14 cellular contexts compared by ENCODE assay signal in the genomic region with DNA sequence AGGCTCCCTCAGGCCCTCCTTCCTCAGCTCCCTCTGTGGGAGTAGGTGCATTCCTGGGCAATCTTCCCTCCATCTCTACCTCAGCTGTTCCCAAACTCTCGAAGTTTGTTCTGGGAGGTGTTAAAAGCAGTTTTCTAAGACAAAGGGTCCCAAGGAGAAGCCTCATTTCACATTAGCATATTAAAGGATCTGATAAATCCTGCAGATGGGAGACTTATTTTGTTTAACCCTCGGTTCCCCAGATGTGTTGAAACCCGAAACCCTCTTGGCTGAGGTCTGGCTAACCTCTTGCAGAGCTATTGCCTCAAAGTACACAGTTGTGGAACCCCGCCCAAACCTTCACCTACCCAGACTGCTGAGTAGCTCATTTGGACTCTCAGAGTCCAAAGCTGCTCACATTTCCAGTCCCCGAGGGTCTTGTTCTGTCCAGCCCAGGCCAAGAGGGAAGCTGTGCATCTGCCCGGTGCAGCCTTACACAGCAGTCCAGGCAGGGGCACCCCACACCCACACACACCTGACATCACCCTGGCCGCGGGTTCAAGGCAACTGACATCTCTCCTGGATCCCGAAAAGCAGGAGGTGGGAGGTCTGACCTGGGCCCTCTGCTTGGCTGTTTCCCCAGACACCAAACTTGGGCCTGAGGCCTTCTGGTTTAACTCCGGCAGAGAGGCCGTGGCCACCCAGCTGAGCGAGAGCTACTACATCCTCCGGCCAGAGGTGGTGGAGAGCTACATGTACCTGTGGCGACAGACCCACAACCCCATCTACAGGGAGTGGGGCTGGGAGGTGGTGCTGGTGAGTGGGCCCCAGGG. TPM values are rescaled to one million over a fixed set of nuclear protein-coding genes. Genes with fewer than 3 reads are reported as not detected.
DNase-seq lines count a peak whose midpoint lies in the region; ATAC-seq and TF ChIP-seq lines count a peak whose summit lies in the region.
"Had no signal": no experiment of that assay in that cellular context is flagged by ENCODE, and none has a peak within 500 bp of the region (broad histone marks: within the 10 kb centered on the region; RNA-seq: fewer than 3 reads in every experiment).

No MANE protein-coding gene starts in this region.

- H3F3A ChIP-seq in PC-3 (ENCODE audit: low read length, unreplicated experiment) = no peaks in the 10 kb centered on the region

- POLR2A ChIA-PET in PC-3 (lab: Charles Lee; ENCODE audit: unreplicated experiment) = no interaction called here

- intact Hi-C loops in PC-3 (cut with micrococcal nuclease) (no loop called here), stomach (cut with DNase I; ENCODE audit: low total_unique reads) (no loop called here), head of caudate nucleus (cut with DNase I) (no loop called here)

- no peak overlapping the region for H3K14ac ChIP-seq in trophoblast cell (ENCODE audit: low read length)

- WGBS in hepatocyte (ENCODE audit: low lambda C conversion rate, missing lambda C conversion rate) = 68% methylated on average over 14 of the region's 14 CpGs
- 75 to 80% (median 78%) methylated on average over 13 to 14 of the region's 14 CpGs for WGBS in stomach, 5 donors
- WGBS in trophoblast cell (ENCODE audit: extremely low coverage, insufficient coverage, insufficient read length) = no CpG with 5 or more reads among the region's 14 CpGs

- no peak overlapping the region for H2BK5ac ChIP-seq in trophoblast cell (ENCODE audit: low read depth, low read length, poor library complexity)

- H4K12ac ChIP-seq in trophoblast cell (ENCODE audit: low read depth, low read length) = no peak overlapping the region

- H3K4me3 ChIP-seq in PC-3 (ENCODE audit: low read length) (no peak overlapping the region), hepatocyte (no peak overlapping the region), stomach (no peak overlapping the region), trophoblast cell (ENCODE audit: low read depth, low read length) (no peak overlapping the region)
- H3K4me3 ChIP-seq: thoracic aorta had no signal

- no peak for TF ChIP-seq EP300 in stomach (IDR thresholded peaks at IDR 0.05)

- ATAC-seq in PC-3 = peak; percentile 72

- CTCF ChIA-PET in PC-3 (lab: Charles Lee) = interaction anchor here (1.1 kb wide), 1 partner anchor 172 kb away, joined by 3 read pairs; no protein-coding TSS in a partner anchor

- no peak overlapping the region for H3K9ac ChIP-seq in PC-3 (ENCODE audit: low read length)
- H3K9ac ChIP-seq in trophoblast cell (ENCODE audit: low read length) = no peak overlapping the region

- H3K36me3 ChIP-seq in PC-3 (ENCODE audit: low read depth, low read length) (no peaks in the 10 kb centered on the region), hepatocyte (replicated peaks; ENCODE audit: insufficient read depth, low read depth) (no peaks in the 10 kb centered on the region), stomach (peaks cover 0 to 33% (median 19%) of the 10 kb centered on the region in 4 donors), trophoblast cell (ENCODE audit: control insufficient read depth in 1 of 2, insufficient read depth in 2 of 2, low read length in 2 of 2) (no peaks in the 10 kb centered on the region)

- no peak overlapping the region for H2BK12ac ChIP-seq in trophoblast cell (ENCODE audit: low read length)

- no peak for TF ChIP-seq POLR2A in stomach (IDR thresholded peaks at IDR 0.05)

- H3K27me3 ChIP-seq in PC-3 (ENCODE audit: low read length) = no peaks in the 10 kb centered on the region
- H3K27me3 ChIP-seq in hepatocyte = no peaks in the 10 kb centered on the region
- no peaks in the 10 kb centered on the region for H3K27me3 ChIP-seq in stomach
- no peaks in the 10 kb centered on the region for H3K27me3 ChIP-seq in trophoblast cell (ENCODE audit: insufficient read depth, low read length)

- no peak overlapping the region for H3K4ac ChIP-seq in trophoblast cell (ENCODE audit: low read depth, low read length)

- H3K23ac ChIP-seq in trophoblast cell (ENCODE audit: low read length) = no peak overlapping the region

- DNase-seq in NCI-H2029 (lab: John Stamatoyannopoulos, UW) (peak; percentile 38), NCI-H2029 treated with DMSO at 0.1 percent for 48 hours (lab: John Stamatoyannopoulos, UW) (no peak), PC-3 (peak; percentile 48), hepatocyte (ENCODE audit: low spot score) (peak; percentile 60), stomach (peak; percentile 40), NCI-H2107 (lab: John Stamatoyannopoulos, UW) (no peak), head of caudate nucleus (no peak), trophoblast cell (no peak)
- DNase-seq: activated B cell treated with CpG ODN at 0.5 μM for 24 hours; activated CD8-positive, alpha-beta memory T cell treated with anti-CD3 and anti-CD28 coated beads, Interleukin-2, amount 50 U/mL, for 4 hours; Caco-2; cortex of kidney had no signal

- no peak overlapping the region for H2AK5ac ChIP-seq in trophoblast cell (ENCODE audit: low read length)

- H2BK120ac ChIP-seq in trophoblast cell (ENCODE audit: insufficient read depth, low read length, poor library complexity) = no peak overlapping the region

- BruUV-seq in PC-3 (replicated peaks; lab: Mats Ljungman, UMichigan) = no TSS peak

- H3K9me3 ChIP-seq in PC-3 (ENCODE audit: low read length) (no peaks in the 10 kb centered on the region), hepatocyte (ENCODE audit: low read depth) (no peaks in the 10 kb centered on the region), stomach (no peaks in the 10 kb centered on the region), trophoblast cell (ENCODE audit: insufficient read depth, low read depth, low read length) (no peaks in the 10 kb centered on the region)
- H3K9me3 ChIP-seq: Caco-2, thoracic aorta had no signal

- H4K8ac ChIP-seq in trophoblast cell (ENCODE audit: low read depth, low read length) = no peak overlapping the region

- H4K20me1 ChIP-seq in PC-3 (ENCODE audit: low read length) = no peaks in the 10 kb centered on the region
- H4K20me1 ChIP-seq in hepatocyte (ENCODE audit: insufficient read depth, poor library complexity, severe bottlenecking) = no peaks in the 10 kb centered on the region

- H3K79me2 ChIP-seq in PC-3 (ENCODE audit: low read length) = no peaks in the 10 kb centered on the region
- H3K79me2 ChIP-seq in hepatocyte = no peaks in the 10 kb centered on the region
- H3K79me2 ChIP-seq in trophoblast cell (ENCODE audit: control insufficient read depth, insufficient read depth, low read length, poor library complexity) = no peaks in the 10 kb centered on the region

- H3K4me1 ChIP-seq in PC-3 (ENCODE audit: insufficient read depth, low read length) (peaks cover 6% of the 10 kb centered on the region; the same call in 1 of the 2 replicates), hepatocyte (ENCODE audit: insufficient read depth) (peaks cover 34% of the 10 kb centered on the region), stomach (peaks cover 31 to 66% (median 37%) of the 10 kb centered on the region in 4 donors), trophoblast cell (ENCODE audit: control insufficient read depth in 1 of 2, insufficient read depth in 2 of 2, low read length in 2 of 2) (peaks cover 6 to 15% of the 10 kb centered on the region in 2 experiments)

- H3K27ac ChIP-seq in PC-3 (ENCODE audit: low read length) (no peak overlapping the region), hepatocyte (peak overlapping the region; percentile 68), stomach (peak overlapping the region in 2 of 5 donors; percentile 21 to 61), trophoblast cell (ENCODE audit: low read depth, low read length) (no peak overlapping the region)
- H3K27ac ChIP-seq: HL-60, thoracic aorta had no signal

- no peaks in the 10 kb centered on the region for H3K79me1 ChIP-seq in trophoblast cell (ENCODE audit: low read length)

- H3K18ac ChIP-seq in trophoblast cell (ENCODE audit: low read length) = no peak overlapping the region

- H3K4me2 ChIP-seq in PC-3 (ENCODE audit: low read length) = no peak overlapping the region
- H3K4me2 ChIP-seq in hepatocyte = peak overlapping the region; percentile 18
- no peak overlapping the region for H3K4me2 ChIP-seq in trophoblast cell (ENCODE audit: low read length)

- H4K91ac ChIP-seq in trophoblast cell (ENCODE audit: low read depth, low read length) = no peak overlapping the region

- H2AFZ ChIP-seq in PC-3 (ENCODE audit: low read length) (no peak overlapping the region), hepatocyte (no peak overlapping the region), trophoblast cell (ENCODE audit: insufficient read depth, low read length, poor library complexity) (no peak overlapping the region)

- no peaks in the 10 kb centered on the region for H3K9me2 ChIP-seq in PC-3 (replicated peaks; ENCODE audit: low read length)
- no peaks in the 10 kb centered on the region for H3K9me2 ChIP-seq in hepatocyte (replicated peaks; ENCODE audit: insufficient read depth)

- TF ChIP-seq CTCF in PC-3 (conservative IDR thresholded peaks at IDR 0.05; ENCODE audit: low read depth, low read length) = no peak
- no peak for TF ChIP-seq CTCF in hepatocyte (IDR thresholded peaks at IDR 0.05; ENCODE audit: poor library complexity)
- TF ChIP-seq CTCF in stomach (IDR thresholded peaks at IDR 0.05) = no peak

RNA-seq across cellular contexts. Expression of a gene that starts 19.5 kb away (rescaled TPM):
- 38.6 and 43.7 TPM in 2 replicates for total RNA-seq in PC-3 (2014; rRNA removed)
- total RNA-seq in hepatocyte = 18.5 and 26.7 TPM in 2 replicates
- 37.7 and 39.5 TPM in 2 replicates for polyA plus RNA-seq in hepatocyte
- total RNA-seq in stomach = 10 to 100 TPM in 4 of 5 donors, 1 to 10 TPM in 1; 1.7 to 81.1 (median 18.3) TPM
- polyA plus RNA-seq in stomach = 10 to 100 TPM in 2 of 3 donors, 1 to 10 TPM in 1; 9.5 to 29.4 (median 21.7) TPM
- polyA plus RNA-seq in trophoblast cell (2013) = 54.3 and 54.5 TPM in 2 replicates

RNA-seq across cellular contexts. Expression of a gene that starts 39.2 kb away (rescaled TPM):
- total RNA-seq in PC-3 (2014; rRNA removed) (32.3 and 35.6 TPM in 2 replicates), hepatocyte (59.5 and 62.6 TPM in 2 replicates), stomach (100 to 1,000 TPM in 3 of 5 donors, 10 to 100 TPM in 2; 39.3 to 301 (median 107) TPM)
- polyA plus RNA-seq in hepatocyte (90.7 and 103 TPM in 2 replicates), stomach (10 to 100 TPM; 41.1 to 52.4 (median 49.5) TPM)
- polyA plus RNA-seq in trophoblast cell (2013) = 31.2 and 31.6 TPM in 2 replicates

Comparison
In these comparisons a context has a peak if more than half of its experiments do, and no peak if none do; other contexts are left out.
1. DNase-seq: peak in NCI-H2029 (single experiment), PC-3 (single experiment), hepatocyte (single experiment) and stomach (single experiment); none in NCI-H2029 treated with DMSO at 0.1 percent for 48 hours (single experiment), NCI-H2107 (single experiment), head of caudate nucleus (0 of 42) and trophoblast cell (0 of 2).